Comparison of ENCODE assay signal across 14 cellular contexts in genomic region chr1:246301553-246302250, GRCh38.
"Had no signal": no experiment of that assay in that cellular context is flagged by ENCODE, and none has a peak within 500 bp of the region (broad histone marks: within the 10 kb centered on the region; RNA-seq: fewer than 3 reads in every experiment).

No MANE protein-coding gene starts in this region.

- DNase-seq: activated naive CD4-positive, alpha-beta T cell treated with anti-CD3 and anti-CD28 coated beads, Interleukin-2, amount 10 ng/mL, durations not matched to agents 7 days and 5 days; immature natural killer cell; stimulated activated CD4-positive, alpha-beta T cell treated with anti-CD3 and anti-CD28 coated beads, Interleukin-4, amount 100 ng/mL, for 24 hours; stimulated activated naive CD8-positive, alpha-beta T cell treated with anti-CD3 and anti-CD28 coated beads, Interleukin-15, amount 100 ng/mL, for 72 hours; testis had no signal

- H3K36me3 ChIP-seq: adrenal gland, prostate gland had no signal

- H3K9me3 Mint-ChIP-seq: activated naive CD4-positive, alpha-beta T cell treated with anti-CD3 and anti-CD28 coated beads, Interleukin-2, amount 10 ng/mL, durations not matched to agents 7 days and 5 days; activated T-helper 2 cell treated with anti-CD3 and anti-CD28 coated beads, Interferon-gamma antibody, Interleukin-2, Interleukin-4, amounts not matched to agents 10 μg/mL and 5 μg/mL and 100 μg/mL, durations not matched to agents 14 hours and 24 hours and 36 hours; central memory CD8-positive, alpha-beta T cell; memory B cell; natural killer cell treated with Interleukin-12 subunit alpha and Interleukin-12 subunit beta and Interleukin-15 and Interleukin-18, amount 100 ng/mL, for 72 hours; stimulated activated naive CD8-positive, alpha-beta T cell treated with anti-CD3 and anti-CD28 coated beads, Interleukin-15, amount 100 ng/mL, for 72 hours; T-helper 2 cell treated with Interferon-gamma antibody and Interleukin-4, amounts not matched to agents 5 μg/mL and 100 μg/mL, for 36 hours had no signal

- H3K9me3 ChIP-seq: adrenal gland, prostate gland, testis had no signal

- H3K27ac ChIP-seq: adrenal gland, prostate gland, testis had no signal

- ATAC-seq: activated CD4-positive, CD25-positive, alpha-beta regulatory T cell treated with anti-CD3 and anti-CD28 coated beads, Interleukin-2, amount 50 U/mL, for 24 hours; natural killer cell treated with Interleukin-12 subunit alpha and Interleukin-12 subunit beta and Interleukin-15 and Interleukin-18, amount 100 ng/mL, for 72 hours; sciatic nerve; stimulated activated naive CD8-positive, alpha-beta T cell treated with anti-CD3 and anti-CD28 coated beads, Interleukin-15, amount 100 ng/mL, for 72 hours had no signal

- H3K36me3 Mint-ChIP-seq: activated naive CD4-positive, alpha-beta T cell treated with anti-CD3 and anti-CD28 coated beads, Interleukin-2, amount 10 ng/mL, durations not matched to agents 7 days and 5 days; natural killer cell treated with Interleukin-12 subunit alpha and Interleukin-12 subunit beta and Interleukin-15 and Interleukin-18, amount 100 ng/mL, for 72 hours had no signal

- H3K4me3 ChIP-seq: adrenal gland, prostate gland, testis had no signal

- H3K4me3 Mint-ChIP-seq: activated naive CD4-positive, alpha-beta T cell treated with anti-CD3 and anti-CD28 coated beads, Interleukin-2, amount 10 ng/mL, durations not matched to agents 7 days and 5 days; central memory CD8-positive, alpha-beta T cell; immature natural killer cell; memory B cell; natural killer cell treated with Interleukin-12 subunit alpha and Interleukin-12 subunit beta and Interleukin-15 and Interleukin-18, amount 100 ng/mL, for 72 hours; stimulated activated naive CD8-positive, alpha-beta T cell treated with anti-CD3 and anti-CD28 coated beads, Interleukin-15, amount 100 ng/mL, for 72 hours; T-helper 2 cell treated with Interferon-gamma antibody and Interleukin-4, amounts not matched to agents 5 μg/mL and 100 μg/mL, for 36 hours had no signal

- H3K27me3 Mint-ChIP-seq: activated naive CD4-positive, alpha-beta T cell treated with anti-CD3 and anti-CD28 coated beads, Interleukin-2, amount 10 ng/mL, durations not matched to agents 7 days and 5 days; central memory CD8-positive, alpha-beta T cell; memory B cell; natural killer cell treated with Interleukin-12 subunit alpha and Interleukin-12 subunit beta and Interleukin-15 and Interleukin-18, amount 100 ng/mL, for 72 hours; stimulated activated naive CD8-positive, alpha-beta T cell treated with anti-CD3 and anti-CD28 coated beads, Interleukin-15, amount 100 ng/mL, for 72 hours had no signal

- H3K27ac Mint-ChIP-seq: activated naive CD4-positive, alpha-beta T cell treated with anti-CD3 and anti-CD28 coated beads, Interleukin-2, amount 10 ng/mL, durations not matched to agents 7 days and 5 days; activated T-helper 2 cell treated with anti-CD3 and anti-CD28 coated beads, Interferon-gamma antibody, Interleukin-2, Interleukin-4, amounts not matched to agents 10 μg/mL and 5 μg/mL and 100 μg/mL, durations not matched to agents 14 hours and 24 hours and 36 hours; memory B cell; natural killer cell treated with Interleukin-12 subunit alpha and Interleukin-12 subunit beta and Interleukin-15 and Interleukin-18, amount 100 ng/mL, for 72 hours; stimulated activated naive CD8-positive, alpha-beta T cell treated with anti-CD3 and anti-CD28 coated beads, Interleukin-15, amount 100 ng/mL, for 72 hours; T-helper 2 cell treated with Interferon-gamma antibody and Interleukin-4, amounts not matched to agents 5 μg/mL and 100 μg/mL, for 36 hours had no signal

- H3K4me1 Mint-ChIP-seq: activated naive CD4-positive, alpha-beta T cell treated with anti-CD3 and anti-CD28 coated beads, Interleukin-2, amount 10 ng/mL, durations not matched to agents 7 days and 5 days; central memory CD8-positive, alpha-beta T cell had no signal

- H3K27me3 ChIP-seq: adrenal gland, testis had no signal
